In the genomic region with DNA sequence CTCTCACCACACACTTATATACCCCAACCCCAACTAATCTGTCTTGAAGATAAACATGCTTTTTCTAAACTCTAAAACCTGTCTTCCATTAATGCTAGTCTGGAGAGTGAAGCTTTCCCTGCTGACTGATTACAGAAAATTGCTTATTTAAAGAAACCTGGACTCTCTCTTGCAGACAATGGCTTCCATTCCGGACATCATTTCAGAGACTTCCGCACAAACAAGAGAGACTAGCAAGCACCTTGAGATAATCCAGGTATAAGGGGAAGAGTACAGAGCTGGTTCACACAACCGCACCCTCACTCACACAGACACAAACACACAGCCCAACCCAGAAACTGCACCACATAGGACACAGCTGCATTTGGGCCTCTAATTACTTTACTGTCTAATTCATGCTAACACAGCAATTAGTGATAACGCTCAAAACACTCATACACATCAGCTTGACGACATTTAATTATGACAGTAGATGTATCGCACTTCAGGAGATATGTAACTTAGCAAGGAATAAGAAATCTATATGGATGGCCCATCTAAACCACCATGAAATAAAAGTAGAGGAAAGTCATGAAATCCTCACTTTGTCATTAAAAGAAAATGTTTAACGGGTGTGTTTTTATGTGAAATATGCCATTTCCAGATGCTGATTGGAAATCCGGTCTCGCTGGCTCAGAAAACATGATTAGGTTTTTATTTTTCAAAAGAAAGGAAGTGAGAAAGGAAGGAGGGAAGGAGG, we compare ENCODE assay signal across 17 cellular contexts.
A peak's percentile ranks its signal among the peaks of the same experiment; 100 is the strongest.
DNase-seq lines count a peak whose midpoint lies in the region; FAIRE-seq and TF ChIP-seq lines count a peak whose summit lies in the region.
"Had no signal": no experiment of that assay in that cellular context is flagged by ENCODE, and none has a peak within 500 bp of the region (broad histone marks: within the 10 kb centered on the region; RNA-seq: fewer than 3 reads in every experiment).

No MANE protein-coding gene starts in this region.

- peaks cover 0 to 6% (median 0%) of the 10 kb centered on the region in 11 experiments; a peak in 1 of 22 replicates for H3K36me3 ChIP-seq in BLaER1 treated with 17β-estradiol and CSF1 and Interleukin-3, amounts not matched to agents 10 nM and 100 nM
- no peaks in the 10 kb centered on the region for H3K36me3 ChIP-seq in suprapubic skin

- H3K4me2 ChIP-seq in BLaER1 treated with 17β-estradiol and CSF1 and Interleukin-3, amounts not matched to agents 10 nM and 100 nM = peak overlapping the region; percentile 9 to 57 (median 41); a peak in 14 of 22 replicates

- no peaks in the 10 kb centered on the region for H3K27me3 Mint-ChIP-seq in activated CD4-positive, alpha-beta memory T cell treated with anti-CD3 and anti-CD28 coated beads for 36 hours

- no peak overlapping the region for H3K4me3 ChIP-seq in BLaER1 treated with 17β-estradiol and CSF1 and Interleukin-3, amounts not matched to agents 10 nM and 100 nM
- H3K4me3 ChIP-seq in suprapubic skin = no peak overlapping the region
- no peak overlapping the region for H3K4me3 ChIP-seq in coronary artery

- H3K4me3 Mint-ChIP-seq in activated CD4-positive, alpha-beta memory T cell treated with anti-CD3 and anti-CD28 coated beads for 36 hours = no peak overlapping the region
- H3K4me3 Mint-ChIP-seq: B cell; CD14-positive monocyte; CD8-positive, alpha-beta T cell had no signal

- H4K20me1 ChIP-seq in BLaER1 treated with 17β-estradiol and CSF1 and Interleukin-3, amounts not matched to agents 10 nM and 100 nM = no peaks in the 10 kb centered on the region

- TF ChIP-seq EP300 in suprapubic skin (IDR thresholded peaks at IDR 0.05) = no peak

- no peak for TF ChIP-seq POLR2A in erythroblast (IDR thresholded peaks at IDR 0.05; ENCODE audit: low read length)
- TF ChIP-seq POLR2A in suprapubic skin (IDR thresholded peaks at IDR 0.05) = no peak

- peaks cover 3% of the 10 kb centered on the region for H3K4me1 Mint-ChIP-seq in activated CD4-positive, alpha-beta memory T cell treated with anti-CD3 and anti-CD28 coated beads for 36 hours (ENCODE audit: low read depth)

- peaks cover 18 to 34% (median 25%) of the 10 kb centered on the region in 11 experiments for H3K9me3 ChIP-seq in BLaER1 treated with 17β-estradiol and CSF1 and Interleukin-3, amounts not matched to agents 10 nM and 100 nM (replicated peaks in 1 of 11)
- H3K9me3 ChIP-seq in suprapubic skin = no peaks in the 10 kb centered on the region
- H3K9me3 ChIP-seq: Caco-2 had no signal

- no peaks in the 10 kb centered on the region for H3K27me3 ChIP-seq in BLaER1 treated with 17β-estradiol and CSF1 and Interleukin-3, amounts not matched to agents 10 nM and 100 nM
- H3K27me3 ChIP-seq in suprapubic skin = no peaks in the 10 kb centered on the region

- no peak overlapping the region for H3K27ac Mint-ChIP-seq in activated CD4-positive, alpha-beta memory T cell treated with anti-CD3 and anti-CD28 coated beads for 36 hours
- H3K27ac Mint-ChIP-seq: B cell; CD8-positive, alpha-beta T cell had no signal

- peak overlapping the region in 1 of 11 experiments; percentile 13; a peak in 2 of 22 replicates for H3K27ac ChIP-seq in BLaER1 treated with 17β-estradiol and CSF1 and Interleukin-3, amounts not matched to agents 10 nM and 100 nM
- H3K27ac ChIP-seq in suprapubic skin = peak overlapping the region; percentile 31
- no peak overlapping the region for H3K27ac ChIP-seq in coronary artery

- 85% methylated on average over 9 of the region's 9 CpGs for WGBS in suprapubic skin

- intact Hi-C loops in activated CD4-positive, alpha-beta memory T cell treated with anti-CD3 and anti-CD28 coated beads for 36 hours (cut with micrococcal nuclease) = no loop called here
- intact Hi-C loops in cardiac septum (cut with DNase I) = no loop called here

- peaks cover 13% of the 10 kb centered on the region for H3K9me3 Mint-ChIP-seq in activated CD4-positive, alpha-beta memory T cell treated with anti-CD3 and anti-CD28 coated beads for 36 hours

- POLR2A ChIA-PET in activated CD4-positive, alpha-beta memory T cell treated with anti-CD3 and anti-CD28 coated beads for 36 hours (lab: Charles Lee) = interaction anchor here (0.6 kb wide), 1 partner anchor 363 kb away, joined by 4 read pairs; no protein-coding TSS in a partner anchor

- FAIRE-seq in urothelium cell line (lab: Jason Lieb, UNC) = no peak
- FAIRE-seq: GM12892, GM19239, H54 had no signal

- CTCF ChIA-PET in activated CD4-positive, alpha-beta memory T cell treated with anti-CD3 and anti-CD28 coated beads for 36 hours (lab: Charles Lee) = interaction anchor here (1.4 kb wide), 1 partner anchor 9 kb away, joined by 3 read pairs; no protein-coding TSS in a partner anchor

- peaks cover 4% of the 10 kb centered on the region for H3K36me3 Mint-ChIP-seq in activated CD4-positive, alpha-beta memory T cell treated with anti-CD3 and anti-CD28 coated beads for 36 hours
- H3K36me3 Mint-ChIP-seq: CD8-positive, alpha-beta T cell had no signal

- DNase-seq in NCI-H69 (lab: John Stamatoyannopoulos, UW) (peak; percentile 22), erythroblast (lab: John Stamatoyannopoulos, UW) (peak; percentile 50 to 56), suprapubic skin (ENCODE audit: low spot score in 2 of 2) (no peak), urothelium cell line (ENCODE audit: low spot score) (no peak), coronary artery (ENCODE audit: low spot score) (no peak), cardiac septum (ENCODE audit: low spot score) (no peak)
- no peak for DNase-seq in activated CD4-positive, alpha-beta memory T cell treated with anti-CD3 and anti-CD28 coated beads for 36 hours
- DNase-seq: Caco-2; CD8-positive, alpha-beta T cell; DND-41; GDM1 had no signal

- H3K9ac ChIP-seq in BLaER1 treated with 17β-estradiol and CSF1 and Interleukin-3, amounts not matched to agents 10 nM and 100 nM = no peak overlapping the region

- H3K4me1 ChIP-seq in BLaER1 treated with 17β-estradiol and CSF1 and Interleukin-3, amounts not matched to agents 10 nM and 100 nM = peaks cover 13 to 42% (median 23%) of the 10 kb centered on the region in 10 experiments; a peak in 19 of 20 replicates
- H3K4me1 ChIP-seq in suprapubic skin = no peaks in the 10 kb centered on the region
- H3K4me1 ChIP-seq: Caco-2 had no signal

- TF ChIP-seq CTCF in suprapubic skin (IDR thresholded peaks at IDR 0.05) (no peak), coronary artery (IDR thresholded peaks at IDR 0.05) (no peak)

Comparison
In these comparisons a context has a peak if more than half of its experiments do, and no peak if none do; other contexts are left out.
1. DNase-seq: peak in NCI-H69 (single experiment) and erythroblast (2 of 2); none in suprapubic skin (0 of 2), urothelium cell line (single experiment), coronary artery (single experiment), activated CD4-positive, alpha-beta memory T cell treated with anti-CD3 and anti-CD28 coated beads for 36 hours (single experiment) and cardiac septum (single experiment).